Comparison of ENCODE assay signal across 8 cellular contexts in genomic region chr3:71103430-71103881, GRCh38.
A peak's percentile ranks its signal among the peaks of the same experiment; 100 is the strongest.
DNase-seq lines count a peak whose midpoint lies in the region; ATAC-seq and TF ChIP-seq lines count a peak whose summit lies in the region.

No MANE protein-coding gene starts in this region.

- no peaks in the 10 kb centered on the region for H3K27me3 Mint-ChIP-seq in activated CD8-positive, alpha-beta T cell treated with anti-CD3 and anti-CD28 coated beads, Interleukin-2, amount 10 ng/mL, durations not matched to agents 7 days and 5 days (ENCODE audit: low read depth)

- no peak overlapping the region for H3K27ac ChIP-seq in tibial nerve

- TF ChIP-seq POLR2A in tibial nerve (IDR thresholded peaks at IDR 0.05): no peak

- peaks cover 44% of the 10 kb centered on the region for H3K36me3 Mint-ChIP-seq in activated CD8-positive, alpha-beta T cell treated with anti-CD3 and anti-CD28 coated beads, Interleukin-2, amount 10 ng/mL, durations not matched to agents 7 days and 5 days (ENCODE audit: low read depth)

- DNase-seq in NCI-H2196 (lab: John Stamatoyannopoulos, UW; ENCODE audit: unreplicated experiment) (peak; percentile 42), NCI-H2196 treated with DMSO at 0.1 percent for 48 hours (lab: John Stamatoyannopoulos, UW; ENCODE audit: unreplicated experiment) (no peak), iris pigment epithelial cell (ENCODE audit: low read depth) (peak; percentile 92), tibial nerve (ENCODE audit: low spot score in 2 of 2) (peak; percentile 21 to 43), 8988T (no peak), MV-4-11 (lab: John Stamatoyannopoulos, UW) (no peak)
- DNase-seq in activated CD8-positive, alpha-beta T cell treated with anti-CD3 and anti-CD28 coated beads, Interleukin-2, amount 10 ng/mL, durations not matched to agents 7 days and 5 days: no peak

- peaks cover 4 to 59% (median 24%) of the 10 kb centered on the region in 4 donors for H3K4me1 ChIP-seq in tibial nerve

- CTCF ChIA-PET in activated CD8-positive, alpha-beta T cell treated with anti-CD3 and anti-CD28 coated beads, Interleukin-2, amount 10 ng/mL, durations not matched to agents 7 days and 5 days (lab: Charles Lee): no interaction called here

- no peaks in the 10 kb centered on the region for H3K27me3 ChIP-seq in tibial nerve

- TF ChIP-seq EP300 in tibial nerve (IDR thresholded peaks at IDR 0.05): peak in 1 of 2 donors; percentile 27

- no peaks in the 10 kb centered on the region for H3K36me3 ChIP-seq in tibial nerve

- 16 to 20% methylated on average over 7 of the region's 7 CpGs for WGBS in tibial nerve, 2 donors

- H3K9me3 Mint-ChIP-seq in activated CD8-positive, alpha-beta T cell treated with anti-CD3 and anti-CD28 coated beads, Interleukin-2, amount 10 ng/mL, durations not matched to agents 7 days and 5 days (ENCODE audit: insufficient read depth): no peaks in the 10 kb centered on the region

- H3K27ac Mint-ChIP-seq in activated CD8-positive, alpha-beta T cell treated with anti-CD3 and anti-CD28 coated beads, Interleukin-2, amount 10 ng/mL, durations not matched to agents 7 days and 5 days: peak overlapping the region; percentile 34

- ATAC-seq in activated CD8-positive, alpha-beta T cell treated with anti-CD3 and anti-CD28 coated beads, Interleukin-2, amount 10 ng/mL, durations not matched to agents 7 days and 5 days: no peak
- no peak for ATAC-seq in HG02642 (IDR thresholded peaks at IDR 0.05; ENCODE audit: poor library complexity, unreplicated experiment)

- no peak for TF ChIP-seq CTCF in tibial nerve (IDR thresholded peaks at IDR 0.05)

- no peaks in the 10 kb centered on the region for H3K9me3 ChIP-seq in tibial nerve

- H3K4me3 Mint-ChIP-seq in activated CD8-positive, alpha-beta T cell treated with anti-CD3 and anti-CD28 coated beads, Interleukin-2, amount 10 ng/mL, durations not matched to agents 7 days and 5 days: no peak overlapping the region

- H3K4me1 Mint-ChIP-seq in activated CD8-positive, alpha-beta T cell treated with anti-CD3 and anti-CD28 coated beads, Interleukin-2, amount 10 ng/mL, durations not matched to agents 7 days and 5 days (ENCODE audit: low read depth): peaks cover 68% of the 10 kb centered on the region

- POLR2A ChIA-PET in activated CD8-positive, alpha-beta T cell treated with anti-CD3 and anti-CD28 coated beads, Interleukin-2, amount 10 ng/mL, durations not matched to agents 7 days and 5 days (lab: Charles Lee): interaction anchor here (1.2 kb wide), 1 partner anchor 77 kb away, joined by 3 read pairs; no protein-coding TSS in a partner anchor

- no peak overlapping the region for H3K4me3 ChIP-seq in tibial nerve

Comparison
In these comparisons a context has a peak if more than half of its experiments do, and no peak if none do; other contexts are left out.
1. DNase-seq: peak in NCI-H2196 (single experiment), iris pigment epithelial cell (single experiment) and tibial nerve (2 of 2); none in NCI-H2196 treated with DMSO at 0.1 percent for 48 hours (single experiment), activated CD8-positive, alpha-beta T cell treated with anti-CD3 and anti-CD28 coated beads, Interleukin-2, amount 10 ng/mL, durations not matched to agents 7 days and 5 days (single experiment), 8988T (single experiment) and MV-4-11 (single experiment).